8 cellular contexts compared by ENCODE assay signal in the genomic region with DNA sequence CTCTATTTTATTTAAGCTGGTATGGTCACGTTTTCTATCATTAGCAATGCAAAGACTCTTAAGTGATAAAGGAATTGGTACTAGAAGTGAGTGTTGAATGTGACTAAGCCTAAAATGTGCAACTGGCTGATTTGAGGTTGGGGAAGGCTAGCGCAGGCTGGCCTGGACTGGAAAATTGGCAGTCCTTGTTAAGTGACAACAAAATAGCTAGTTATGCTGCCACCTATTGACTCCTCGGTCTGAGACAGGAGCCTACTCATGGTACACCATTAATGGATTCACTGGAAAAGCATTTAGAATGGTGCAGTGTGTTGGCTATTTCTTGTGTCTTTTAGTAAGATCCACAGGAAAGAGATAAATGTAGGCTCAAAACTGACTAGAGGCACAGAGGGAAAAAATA. TPM values are rescaled to one million over a fixed set of nuclear protein-coding genes. Genes with fewer than 3 reads are reported as not detected.
DNase-seq lines count a peak whose midpoint lies in the region; ATAC-seq and TF ChIP-seq lines count a peak whose summit lies in the region.

No MANE protein-coding gene starts in this region.

- peaks cover 9% of the 10 kb centered on the region for H3K9me3 Mint-ChIP-seq in activated naive CD8-positive, alpha-beta T cell treated with anti-CD3 and anti-CD28 coated beads for 36 hours

- H3K27ac ChIP-seq in heart right ventricle, result peak overlapping the region in 2 of 10 donors; percentile 24 to 98
- no peak overlapping the region for H3K27ac ChIP-seq in gastrocnemius medialis

- TF ChIP-seq CTCF in heart right ventricle (IDR thresholded peaks at IDR 0.05) (peak; percentile 16 to 79 (median 63)), gastrocnemius medialis (IDR thresholded peaks at IDR 0.05 in 4 of 5, conservative IDR thresholded peaks at IDR 0.05 in 1 of 5) (peak in 3 of 5 experiments; percentile 22 to 48 (median 45))

- peaks cover 51% of the 10 kb centered on the region for H3K36me3 Mint-ChIP-seq in activated naive CD8-positive, alpha-beta T cell treated with anti-CD3 and anti-CD28 coated beads for 36 hours

- DNase-seq in NCI-H345 (lab: John Stamatoyannopoulos, UW) (peak; percentile 4), NCI-H345 treated with DMSO at 0.1 percent for 48 hours (lab: John Stamatoyannopoulos, UW; ENCODE audit: unreplicated experiment) (no peak), OCI-M1 (lab: John Stamatoyannopoulos, UW) (peak; percentile 89), heart right ventricle (peak; percentile 30 to 76), gastrocnemius medialis (peak in 1 of 2 donors; percentile 39)
- DNase-seq in activated naive CD8-positive, alpha-beta T cell treated with anti-CD3 and anti-CD28 coated beads for 36 hours, result peak; percentile 45

- H3K27me3 Mint-ChIP-seq in activated naive CD8-positive, alpha-beta T cell treated with anti-CD3 and anti-CD28 coated beads for 36 hours, result no peaks in the 10 kb centered on the region

- H3K27ac Mint-ChIP-seq in activated naive CD8-positive, alpha-beta T cell treated with anti-CD3 and anti-CD28 coated beads for 36 hours, result peak overlapping the region; percentile 75

- peaks cover 83% of the 10 kb centered on the region for H3K4me1 Mint-ChIP-seq in activated naive CD8-positive, alpha-beta T cell treated with anti-CD3 and anti-CD28 coated beads for 36 hours

- H3K4me3 ChIP-seq in heart right ventricle (no peak overlapping the region), gastrocnemius medialis (no peak overlapping the region)

- in situ Hi-C loops in gastrocnemius medialis (cut with MboI; ENCODE audit: low sequenced_read_pairs in 4 of 4), result loop anchor here in 1 of 4 donors (5.0 kb wide), 1 partner anchor 141 kb away; no protein-coding TSS in a partner anchor

- TF ChIP-seq POLR2A in gastrocnemius medialis (IDR thresholded peaks at IDR 0.05), result no peak

- H3K27me3 ChIP-seq in heart right ventricle (no peaks in the 10 kb centered on the region), gastrocnemius medialis (no peaks in the 10 kb centered on the region)

- H3K4me1 ChIP-seq in heart right ventricle, result peaks cover 0 to 73% (median 18%) of the 10 kb centered on the region in 9 donors
- H3K4me1 ChIP-seq in gastrocnemius medialis, result peaks cover 0 to 4% of the 10 kb centered on the region in 2 donors

- H3K9me3 ChIP-seq in heart right ventricle, result no peaks in the 10 kb centered on the region
- H3K9me3 ChIP-seq in gastrocnemius medialis, result no peaks in the 10 kb centered on the region

- intact Hi-C loops in heart right ventricle (cut with DNase I), result loop anchor here (2.0 to 10.0 kb wide), 7 partner anchors 79 to 141 kb away; a partner anchor contains a TSS
- intact Hi-C loops in gastrocnemius medialis (cut with DNase I; ENCODE audit: low total_unique reads), result loop anchor here (1.0 to 10.0 kb wide), 2 partner anchors 82 to 141 kb away; no protein-coding TSS in a partner anchor

- ATAC-seq in HG02798 (IDR thresholded peaks at IDR 0.05; ENCODE audit: poor library complexity, unreplicated experiment) (peak; percentile 44), heart right ventricle (peak; percentile 89 to 94 (median 90)), gastrocnemius medialis (peak in 1 of 2 donors; percentile 79), HG03175 (IDR thresholded peaks at IDR 0.05; ENCODE audit: unreplicated experiment) (no peak)

- H3K4me3 Mint-ChIP-seq in activated naive CD8-positive, alpha-beta T cell treated with anti-CD3 and anti-CD28 coated beads for 36 hours, result no peak overlapping the region

- H3K36me3 ChIP-seq in heart right ventricle (peaks cover 0 to 14% (median 0%) of the 10 kb centered on the region in 9 donors), gastrocnemius medialis (no peaks in the 10 kb centered on the region)

- 23 to 26% methylated on average over 3 of the region's 3 CpGs for WGBS in heart right ventricle, 2 donors

RNA-seq across cellular contexts. Expression of a gene that starts 5.7 kb away (rescaled TPM):
- total RNA-seq in activated naive CD8-positive, alpha-beta T cell treated with anti-CD3 and anti-CD28 coated beads for 36 hours, result 100 to 1,000 TPM; 384 to 391 TPM
- total RNA-seq in heart right ventricle, result 10 to 100 TPM; 12.4 to 48.1 (median 15.6) TPM
- 10 to 100 TPM in 1 of 2 donors, 1 to 10 TPM in 1; 9.1 to 16.6 TPM for polyA plus RNA-seq in heart right ventricle
- 1 to 10 TPM; 3.1 to 8.4 (median 4.9) TPM for total RNA-seq in gastrocnemius medialis

Comparison
In these comparisons a context has a peak if more than half of its experiments do, and no peak if none do; other contexts are left out.
1. RNA of a gene that starts 5.7 kb away (total RNA-seq): 384 to 391 TPM in activated naive CD8-positive, alpha-beta T cell treated with anti-CD3 and anti-CD28 coated beads for 36 hours; 12.4 to 48.1 TPM in heart right ventricle and 3.1 to 8.4 TPM in gastrocnemius medialis; every median in the first group is over 4 times any median in the second.